Comparison of ENCODE assay signal across 2 cellular contexts in the genomic region with DNA sequence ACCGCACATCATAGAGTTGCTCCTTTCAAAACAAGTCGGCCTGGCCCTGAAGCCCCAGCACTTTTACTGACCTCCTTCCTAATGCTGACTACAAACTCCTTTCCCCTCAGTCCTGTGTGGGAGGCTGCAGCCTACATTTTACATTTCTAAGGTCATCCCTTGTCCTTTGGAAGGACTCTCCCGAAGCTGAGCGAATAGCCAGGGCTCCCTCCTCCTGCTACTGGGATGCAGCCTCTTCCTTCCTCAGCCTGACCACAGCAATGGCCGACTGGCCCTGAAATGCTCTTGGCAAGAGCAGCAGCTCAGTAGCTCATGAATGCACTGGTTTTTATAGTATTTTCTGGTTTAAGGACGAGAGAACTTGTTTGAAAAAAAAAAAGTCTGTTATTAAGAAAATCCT.
TF ChIP-seq lines count a peak whose summit lies in the region.

No MANE protein-coding gene starts in this region.

TF ChIP-seq in SK-N-SH, 30 proteins besides CTCF, POLR2A, EP300 and RAD21 (continued from another document):
- TF ChIP-seq, protein P1, sequence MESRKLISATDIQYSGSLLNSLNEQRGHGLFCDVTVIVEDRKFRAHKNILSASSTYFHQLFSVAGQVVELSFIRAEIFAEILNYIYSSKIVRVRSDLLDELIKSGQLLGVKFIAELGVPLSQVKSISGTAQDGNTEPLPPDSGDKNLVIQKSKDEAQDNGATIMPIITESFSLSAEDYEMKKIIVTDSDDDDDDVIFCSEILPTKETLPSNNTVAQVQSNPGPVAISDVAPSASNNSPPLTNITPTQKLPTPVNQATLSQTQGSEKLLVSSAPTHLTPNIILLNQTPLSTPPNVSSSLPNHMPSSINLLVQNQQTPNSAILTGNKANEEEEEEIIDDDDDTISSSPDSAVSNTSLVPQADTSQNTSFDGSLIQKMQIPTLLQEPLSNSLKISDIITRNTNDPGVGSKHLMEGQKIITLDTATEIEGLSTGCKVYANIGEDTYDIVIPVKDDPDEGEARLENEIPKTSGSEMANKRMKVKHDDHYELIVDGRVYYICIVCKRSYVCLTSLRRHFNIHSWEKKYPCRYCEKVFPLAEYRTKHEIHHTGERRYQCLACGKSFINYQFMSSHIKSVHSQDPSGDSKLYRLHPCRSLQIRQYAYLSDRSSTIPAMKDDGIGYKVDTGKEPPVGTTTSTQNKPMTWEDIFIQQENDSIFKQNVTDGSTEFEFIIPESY (IDR thresholded peaks at IDR 0.05; ENCODE audit: borderline replicate concordance, low read depth) = no peak
- TF ChIP-seq CHD2 (IDR thresholded peaks at IDR 0.05; ENCODE audit: low read length, partially characterized antibody) (no peak), JUND (IDR thresholded peaks at IDR 0.05) (no peak), YY1 (IDR thresholded peaks at IDR 0.05; ENCODE audit: low read depth) (no peak), NRF1 (IDR thresholded peaks at IDR 0.05; ENCODE audit: low read depth, low read length) (no peak), SIN3A (IDR thresholded peaks at IDR 0.05; ENCODE audit: borderline replicate concordance, low read depth, low read length) (no peak), GABPA (IDR thresholded peaks at IDR 0.05; ENCODE audit: low read depth) (no peak), FOXJ3 (CRISPR knock-in tag; IDR thresholded peaks at IDR 0.05) (no peak), FOSL2 (IDR thresholded peaks at IDR 0.05; ENCODE audit: borderline replicate concordance, low read depth) (no peak), GATA2 (CRISPR knock-in tag; IDR thresholded peaks at IDR 0.05) (no peak), RFX5 (IDR thresholded peaks at IDR 0.05; ENCODE audit: low read length) (no peak), POLR2AphosphoS5 (IDR thresholded peaks at IDR 0.05; ENCODE audit: low read depth, low read length) (no peak)
- TF ChIP-seq, protein P2, sequence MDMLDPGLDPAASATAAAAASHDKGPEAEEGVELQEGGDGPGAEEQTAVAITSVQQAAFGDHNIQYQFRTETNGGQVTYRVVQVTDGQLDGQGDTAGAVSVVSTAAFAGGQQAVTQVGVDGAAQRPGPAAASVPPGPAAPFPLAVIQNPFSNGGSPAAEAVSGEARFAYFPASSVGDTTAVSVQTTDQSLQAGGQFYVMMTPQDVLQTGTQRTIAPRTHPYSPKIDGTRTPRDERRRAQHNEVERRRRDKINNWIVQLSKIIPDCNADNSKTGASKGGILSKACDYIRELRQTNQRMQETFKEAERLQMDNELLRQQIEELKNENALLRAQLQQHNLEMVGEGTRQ (IDR thresholded peaks at IDR 0.05; ENCODE audit: borderline replicate concordance, low read depth, low read length) = no peak

TF ChIP-seq in SK-N-SH treated with all-trans-retinoic acid at 6 μM for 48 hours, 23 proteins besides CTCF, POLR2A, EP300 and RAD21 (continued from another document):
- TF ChIP-seq, protein P3, sequence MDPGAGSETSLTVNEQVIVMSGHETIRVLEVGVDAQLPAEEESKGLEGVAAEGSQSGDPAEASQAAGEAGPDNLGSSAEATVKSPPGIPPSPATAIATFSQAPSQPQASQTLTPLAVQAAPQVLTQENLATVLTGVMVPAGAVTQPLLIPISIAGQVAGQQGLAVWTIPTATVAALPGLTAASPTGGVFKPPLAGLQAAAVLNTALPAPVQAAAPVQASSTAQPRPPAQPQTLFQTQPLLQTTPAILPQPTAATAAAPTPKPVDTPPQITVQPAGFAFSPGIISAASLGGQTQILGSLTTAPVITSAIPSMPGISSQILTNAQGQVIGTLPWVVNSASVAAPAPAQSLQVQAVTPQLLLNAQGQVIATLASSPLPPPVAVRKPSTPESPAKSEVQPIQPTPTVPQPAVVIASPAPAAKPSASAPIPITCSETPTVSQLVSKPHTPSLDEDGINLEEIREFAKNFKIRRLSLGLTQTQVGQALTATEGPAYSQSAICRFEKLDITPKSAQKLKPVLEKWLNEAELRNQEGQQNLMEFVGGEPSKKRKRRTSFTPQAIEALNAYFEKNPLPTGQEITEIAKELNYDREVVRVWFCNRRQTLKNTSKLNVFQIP (CRISPR knock-in tag; IDR thresholded peaks at IDR 0.05; ENCODE audit: borderline replicate concordance, low read depth) = no peak
- no peak for TF ChIP-seq TOX (CRISPR knock-in tag; IDR thresholded peaks at IDR 0.05; ENCODE audit: borderline replicate concordance)
- TF ChIP-seq, protein P4, sequence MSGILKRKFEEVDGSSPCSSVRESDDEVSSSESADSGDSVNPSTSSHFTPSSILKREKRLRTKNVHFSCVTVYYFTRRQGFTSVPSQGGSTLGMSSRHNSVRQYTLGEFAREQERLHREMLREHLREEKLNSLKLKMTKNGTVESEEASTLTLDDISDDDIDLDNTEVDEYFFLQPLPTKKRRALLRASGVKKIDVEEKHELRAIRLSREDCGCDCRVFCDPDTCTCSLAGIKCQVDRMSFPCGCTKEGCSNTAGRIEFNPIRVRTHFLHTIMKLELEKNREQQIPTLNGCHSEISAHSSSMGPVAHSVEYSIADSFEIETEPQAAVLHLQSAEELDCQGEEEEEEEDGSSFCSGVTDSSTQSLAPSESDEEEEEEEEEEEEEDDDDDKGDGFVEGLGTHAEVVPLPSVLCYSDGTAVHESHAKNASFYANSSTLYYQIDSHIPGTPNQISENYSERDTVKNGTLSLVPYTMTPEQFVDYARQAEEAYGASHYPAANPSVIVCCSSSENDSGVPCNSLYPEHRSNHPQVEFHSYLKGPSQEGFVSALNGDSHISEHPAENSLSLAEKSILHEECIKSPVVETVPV (CRISPR knock-in tag; IDR thresholded peaks at IDR 0.05) = no peak
- no peak for TF ChIP-seq ZFP30 (CRISPR knock-in tag; IDR thresholded peaks at IDR 0.05)
- no peak for TF ChIP-seq TCF4 (CRISPR knock-in tag; IDR thresholded peaks at IDR 0.05; ENCODE audit: borderline replicate concordance)
- no peak for TF ChIP-seq BACH2 (CRISPR knock-in tag; IDR thresholded peaks at IDR 0.05; ENCODE audit: borderline replicate concordance)
